In genomic region chr1:40766017-40766416, GRCh38 we compare ENCODE assay signal across 21 cellular contexts. TPM values are rescaled to one million over a fixed set of nuclear protein-coding genes. Genes with fewer than 3 reads are reported as not detected.
DNase-seq lines count a peak whose midpoint lies in the region; ATAC-seq and TF ChIP-seq lines count a peak whose summit lies in the region.
"Had no signal": no experiment of that assay in that cellular context is flagged by ENCODE, and none has a peak within 500 bp of the region (broad histone marks: within the 10 kb centered on the region; RNA-seq: fewer than 3 reads in every experiment).

No MANE protein-coding gene starts in this region.

- dilution Hi-C loops in IMR-90 (cut with HindIII; ENCODE audit: low sequenced_read_pairs, unreplicated experiment), result no loop called here

- H3K27me3 ChIP-seq in IMR-90 (ENCODE audit: control insufficient read depth, insufficient read depth, low read length) (no peaks in the 10 kb centered on the region), psoas muscle (ENCODE audit: insufficient read depth in 3 of 3, low read length in 2 of 3) (no peaks in the 10 kb centered on the region), uterus (no peaks in the 10 kb centered on the region)
- H3K27me3 ChIP-seq: BLaER1 treated with 17β-estradiol and CSF1 and Interleukin-3, amounts not matched to agents 10 nM and 100 nM; breast epithelium; stomach; thyroid gland had no signal

- no peak for DNase-seq in activated naive CD4-positive, alpha-beta T cell treated with anti-CD3 and anti-CD28 coated beads, Interleukin-2, amount 50 U/mL, for 72 hours (ENCODE audit: low spot score in 2 of 2)
- DNase-seq in activated naive CD4-positive, alpha-beta T cell treated with anti-CD3 and anti-CD28 coated beads, Interleukin-2, amount 50 U/mL, for 16 hours, result no peak
- peak; percentile 31 for DNase-seq in IMR-90
- peak; percentile 35 for DNase-seq in amniotic epithelial cell (ENCODE audit: low read depth)
- DNase-seq in psoas muscle, result no peak
- DNase-seq in COLO668 (lab: John Stamatoyannopoulos, UW; ENCODE audit: unreplicated experiment), result no peak
- DNase-seq in uterus, result no peak
- DNase-seq: activated B cell treated with CpG ODN at 0.5 μM for 24 hours; activated CD4-positive, alpha-beta T cell treated with anti-CD3 and anti-CD28 coated beads, Interleukin-2, amount 50 U/mL, for 48 hours; activated T-cell treated with anti-CD3 and anti-CD28 coated beads, Interleukin-2, amount 50 U/mL, for 1 hour; amniotic stem cell; left ventricle myocardium superior; SHP77 treated with DMSO at 0.1 percent for 48 hours; stimulated activated CD4-positive, alpha-beta T cell treated with anti-CD3 and anti-CD28 coated beads, Interleukin-15, amount 100 ng/mL, for 24 hours; stomach; thyroid gland had no signal

- POLR2A ChIA-PET in IMR-90 (lab: Charles Lee; ENCODE audit: unreplicated experiment), result no interaction called here

- no peaks in the 10 kb centered on the region for H3K9me3 Mint-ChIP-seq in activated naive CD4-positive, alpha-beta T cell treated with anti-CD3 and anti-CD28 coated beads, Interleukin-2, amount 50 U/mL, for 72 hours
- H3K9me3 Mint-ChIP-seq: activated B cell treated with CpG ODN at 0.5 μM for 24 hours had no signal

- H3K4me2 ChIP-seq in IMR-90 (ENCODE audit: low read depth, low read length), result no peak overlapping the region
- H3K4me2 ChIP-seq: BLaER1 treated with 17β-estradiol and CSF1 and Interleukin-3, amounts not matched to agents 10 nM and 100 nM had no signal

- H3K56ac ChIP-seq in IMR-90 (ENCODE audit: extremely low read depth, insufficient read depth, low read length), result no peak overlapping the region

- WGBS in IMR-90 (ENCODE audit: extremely low coverage in 2 of 2, insufficient read length in 1 of 2), 2 experiments, result 83% methylated on average over 1 of the region's 2 CpGs; no CpG with 5 or more reads in 1 of the 2 experiments
- 91 to 98% (median 97%) methylated on average over 2 of the region's 2 CpGs for WGBS in psoas muscle, 3 donors

- H2BK20ac ChIP-seq in IMR-90 (ENCODE audit: low read depth, low read length), result no peak overlapping the region

- no peak overlapping the region for H2BK5ac ChIP-seq in IMR-90 (ENCODE audit: low read depth, low read length, poor library complexity, severe bottlenecking)

- no peaks in the 10 kb centered on the region for H4K20me1 ChIP-seq in IMR-90 (ENCODE audit: insufficient read depth, low read length)

- H3K4me1 ChIP-seq in IMR-90 (ENCODE audit: control insufficient read depth, insufficient read depth, low read length) (no peaks in the 10 kb centered on the region), psoas muscle (peaks cover 39% of the 10 kb centered on the region), uterus (no peaks in the 10 kb centered on the region)
- H3K4me1 ChIP-seq: breast epithelium, thyroid gland had no signal

- TF ChIP-seq CTCF in IMR-90 (conservative IDR thresholded peaks at IDR 0.05; ENCODE audit: low read depth, low read length) (no peak), psoas muscle (IDR thresholded peaks at IDR 0.05) (no peak), uterus (IDR thresholded peaks at IDR 0.05) (no peak)

- H3K79me1 ChIP-seq in IMR-90 (ENCODE audit: low read depth in 1 of 2, low read length in 2 of 2), result no peaks in the 10 kb centered on the region; a peak in 1 of 4 replicates

- H3K36me3 Mint-ChIP-seq in activated naive CD4-positive, alpha-beta T cell treated with anti-CD3 and anti-CD28 coated beads, Interleukin-2, amount 50 U/mL, for 72 hours, result peaks cover 14 to 25% of the 10 kb centered on the region in 2 donors

- H3K23ac ChIP-seq in IMR-90 (ENCODE audit: low read depth, low read length), result no peak overlapping the region

- in situ Hi-C loops in IMR-90 (cut with MboI; ENCODE audit: low sequenced_read_pairs), result no loop called here

- H3K14ac ChIP-seq in IMR-90 (replicated peaks; ENCODE audit: low read depth, low read length), result no peak overlapping the region

- TF ChIP-seq RAD21 in IMR-90 (IDR thresholded peaks at IDR 0.05; ENCODE audit: low read length), result no peak

- peak overlapping the region; percentile 39 to 50 for H3K27ac Mint-ChIP-seq in activated naive CD4-positive, alpha-beta T cell treated with anti-CD3 and anti-CD28 coated beads, Interleukin-2, amount 50 U/mL, for 72 hours
- H3K27ac Mint-ChIP-seq: activated B cell treated with CpG ODN at 0.5 μM for 24 hours, progenitor cell of endocrine pancreas had no signal

- no peak overlapping the region for H3K27ac ChIP-seq in IMR-90 (ENCODE audit: insufficient read depth, low read length)
- no peak overlapping the region for H3K27ac ChIP-seq in psoas muscle
- no peak overlapping the region for H3K27ac ChIP-seq in uterus
- H3K27ac ChIP-seq: BLaER1 treated with 17β-estradiol and CSF1 and Interleukin-3, amounts not matched to agents 10 nM and 100 nM; breast epithelium; stomach; thyroid gland had no signal

- H3K36me3 ChIP-seq in IMR-90 (ENCODE audit: control insufficient read depth, insufficient read depth, low read length) (peaks cover 48% of the 10 kb centered on the region), psoas muscle (ENCODE audit: insufficient read depth in 1 of 2, low read depth in 1 of 2) (peaks cover 8 to 88% of the 10 kb centered on the region in 2 donors), uterus (no peaks in the 10 kb centered on the region)

- no peak overlapping the region for H3K4ac ChIP-seq in IMR-90 (ENCODE audit: low read depth, low read length)

- CTCF ChIA-PET in IMR-90 (lab: Yijun Ruan, JAX), result no interaction called here

- no peak overlapping the region for H2AFZ ChIP-seq in IMR-90 (replicated peaks; ENCODE audit: low read length, poor library complexity)

- no peak overlapping the region for H2BK15ac ChIP-seq in IMR-90 (ENCODE audit: low read depth, low read length)

- H3K4me3 ChIP-seq in IMR-90 (ENCODE audit: insufficient read depth, low read depth, low read length) (no peak overlapping the region), psoas muscle (no peak overlapping the region), uterus (no peak overlapping the region)
- H3K4me3 ChIP-seq: BLaER1 treated with 17β-estradiol and CSF1 and Interleukin-3, amounts not matched to agents 10 nM and 100 nM; breast epithelium; stomach; thyroid gland had no signal

- H4K5ac ChIP-seq in IMR-90 (ENCODE audit: low read depth, low read length), result no peak overlapping the region

- peaks cover 10% of the 10 kb centered on the region; the same call in 1 of the 2 replicates for H3K9me1 ChIP-seq in IMR-90 (ENCODE audit: insufficient read depth, low read length)

- no peak overlapping the region for H2AK9ac ChIP-seq in IMR-90 (replicated peaks; ENCODE audit: low read depth, low read length, poor library complexity)

- TF ChIP-seq POLR2A in IMR-90 (IDR thresholded peaks at IDR 0.05; ENCODE audit: low read depth, low read length) (no peak), uterus (IDR thresholded peaks at IDR 0.05) (no peak)

- intact Hi-C loops in IMR-90 (cut with micrococcal nuclease) (no loop called here), psoas muscle (cut with DNase I) (no loop called here), uterus (cut with DNase I; ENCODE audit: low total_unique reads) (no loop called here)

- no peaks in the 10 kb centered on the region for H3K9me3 ChIP-seq in IMR-90 (ENCODE audit: control insufficient read depth, insufficient read depth, low read length)
- no peaks in the 10 kb centered on the region for H3K9me3 ChIP-seq in psoas muscle
- no peaks in the 10 kb centered on the region for H3K9me3 ChIP-seq in uterus
- H3K9me3 ChIP-seq: BLaER1 treated with 17β-estradiol and CSF1 and Interleukin-3, amounts not matched to agents 10 nM and 100 nM; breast epithelium; stomach; thyroid gland had no signal

- no peak overlapping the region for H4K91ac ChIP-seq in IMR-90 (ENCODE audit: insufficient read depth, low read depth, low read length)

- H2AK5ac ChIP-seq in IMR-90 (ENCODE audit: low read depth, low read length), result no peak overlapping the region

- no peak for ATAC-seq in activated naive CD4-positive, alpha-beta T cell treated with anti-CD3 and anti-CD28 coated beads, Interleukin-2, amount 50 U/mL, for 72 hours
- ATAC-seq in IMR-90 (ENCODE audit: low read depth) (no peak), psoas muscle (no peak)
- ATAC-seq: left ventricle myocardium superior, Panc1 had no signal

- no peak overlapping the region for H2BK120ac ChIP-seq in IMR-90 (ENCODE audit: low read depth, low read length)

- BruUV-seq in IMR-90 (replicated peaks; lab: Mats Ljungman, UMichigan), result no TSS peak

- H3K9ac ChIP-seq in IMR-90 (ENCODE audit: low read depth, low read length), result no peak overlapping the region
- H3K9ac ChIP-seq: BLaER1 treated with 17β-estradiol and CSF1 and Interleukin-3, amounts not matched to agents 10 nM and 100 nM had no signal

- no peak overlapping the region for H4K8ac ChIP-seq in IMR-90 (ENCODE audit: low read depth in 2 of 2, low read length in 2 of 2)

- H3K18ac ChIP-seq in IMR-90 (ENCODE audit: low read depth, low read length), result no peak overlapping the region

TF ChIP-seq in IMR-90, 13 proteins besides CTCF, POLR2A, EP300 and RAD21 (continues in another document):
- TF ChIP-seq NFE2L2 (IDR thresholded peaks at IDR 0.05; ENCODE audit: low read depth, low read length) (no peak), RCOR1 (IDR thresholded peaks at IDR 0.05; ENCODE audit: insufficient replicate concordance, low read length) (no peak), MAFK (IDR thresholded peaks at IDR 0.05; ENCODE audit: low read depth, low read length) (no peak), ELK1 (IDR thresholded peaks at IDR 0.05; ENCODE audit: borderline replicate concordance, low read depth, low read length) (no peak)

RNA-seq across cellular contexts. Expression of gene KCNQ4, which starts 17.6 kb away (rescaled TPM):
- total RNA-seq in activated naive CD4-positive, alpha-beta T cell treated with anti-CD3 and anti-CD28 coated beads, Interleukin-2, amount 50 U/mL, for 72 hours, result 1 to 10 TPM in 1 of 2 donors, under 1 TPM in 1; 0.73 to 1.5 TPM
- total RNA-seq in IMR-90 (2012; rRNA removed), result not detected in 2 replicates
- 0.07 and 0.09 TPM in 2 replicates for polyA plus RNA-seq in IMR-90 (2012; rRNA removed)
- polyA plus RNA-seq in IMR-90 (2012; cell fraction: cytosol; rRNA removed), result 0.01 and 0.04 TPM in 2 replicates
- polyA plus RNA-seq in IMR-90 (2012; cell fraction: nucleus; rRNA removed; ENCODE audit: low replicate concordance), result 0.33 and 0.48 TPM in 2 replicates
- 1 to 10 TPM; 4.6 to 9.1 (median 6.3) TPM for total RNA-seq in psoas muscle
- polyA plus RNA-seq in psoas muscle, result 1 to 10 TPM; 1.9 to 2.7 (median 2.1) TPM
- 10 to 100 TPM in 1 of 4 donors, 1 to 10 TPM in 2, not detected in 1; 2.7 to 13.4 (median 7.4) TPM for total RNA-seq in uterus
- total RNA-seq: H4 had no signal

Comparison
In these comparisons a context has a peak if more than half of its experiments do, and no peak if none do; other contexts are left out.
1. DNase-seq: peak in IMR-90 (single experiment) and amniotic epithelial cell (single experiment); none in activated naive CD4-positive, alpha-beta T cell treated with anti-CD3 and anti-CD28 coated beads, Interleukin-2, amount 50 U/mL, for 72 hours (0 of 2), activated naive CD4-positive, alpha-beta T cell treated with anti-CD3 and anti-CD28 coated beads, Interleukin-2, amount 50 U/mL, for 16 hours (single experiment), psoas muscle (0 of 2), COLO668 (single experiment) and uterus (0 of 2).